ENCODE assay signal across 17 cellular contexts in the genomic region with DNA sequence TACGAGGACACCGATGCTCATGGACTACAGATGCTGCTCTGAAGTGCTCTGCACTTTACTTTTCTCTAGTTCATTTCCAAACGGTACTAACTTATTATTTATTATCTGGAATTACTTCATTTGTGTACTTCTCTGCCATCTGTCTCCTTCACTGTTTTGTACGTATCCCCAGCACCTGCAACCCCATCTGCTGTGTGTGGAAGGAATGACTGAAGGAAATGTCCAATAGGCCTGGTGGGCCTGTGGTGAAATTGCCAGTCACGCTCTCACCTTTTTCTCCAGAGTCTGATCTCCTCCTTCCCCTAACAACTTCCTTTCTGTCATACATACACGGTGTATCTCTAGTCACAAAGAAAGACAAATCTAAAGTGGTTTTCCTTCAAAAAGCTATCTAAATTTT.
"Had no signal": no experiment of that assay in that cellular context is flagged by ENCODE, and none has a peak within 500 bp of the region (broad histone marks: within the 10 kb centered on the region; RNA-seq: fewer than 3 reads in every experiment).

No MANE protein-coding gene starts in this region.

- H3K36me3 ChIP-seq: brain microvascular endothelial cell, neural progenitor cell, ovary, suprapubic skin, upper lobe of right lung had no signal

- H3K9ac ChIP-seq: neural progenitor cell had no signal

- H3K4me1 ChIP-seq: neural progenitor cell, suprapubic skin, upper lobe of right lung had no signal

- H3K27ac ChIP-seq: brain microvascular endothelial cell, coronary artery, hepatocyte, neural progenitor cell, ovary, suprapubic skin, upper lobe of right lung had no signal

- H2AFZ ChIP-seq: hepatocyte, neural progenitor cell had no signal

- DNase-seq: activated CD4-positive, alpha-beta T cell treated with anti-CD3 and anti-CD28 coated beads for 48 hours; activated CD8-positive, alpha-beta memory T cell treated with anti-CD3 and anti-CD28 coated beads, Interleukin-2, amount 50 U/mL, for 4 hours; activated CD8-positive, alpha-beta T cell treated with anti-CD3 and anti-CD28 coated beads, Interleukin-2, amount 10 ng/mL, durations not matched to agents 7 days and 5 days; activated naive CD4-positive, alpha-beta T cell treated with Interleukin-2 at 50 U/mL for 16 hours; anterior cingulate cortex; brain microvascular endothelial cell; esophagus squamous epithelium; islet precursor cell; ovary; stimulated activated CD4-positive, alpha-beta T cell treated with anti-CD3 and anti-CD28 coated beads, Interleukin-4, amount 100 ng/mL, for 24 hours; T-helper 2 cell; upper lobe of right lung had no signal

- H3K4me2 ChIP-seq: hepatocyte, neural progenitor cell had no signal

- H3K27me3 ChIP-seq: brain microvascular endothelial cell, esophagus squamous epithelium, hepatocyte, neural progenitor cell, ovary, suprapubic skin, upper lobe of right lung had no signal

- H3K4me3 ChIP-seq: coronary artery, esophagus squamous epithelium, hepatocyte, lung, neural progenitor cell, ovary, suprapubic skin, upper lobe of right lung had no signal

- H3K79me2 ChIP-seq: hepatocyte had no signal

- H3K9me3 ChIP-seq: esophagus squamous epithelium, ovary, suprapubic skin, upper lobe of right lung had no signal
